In genomic region chr10:8449909-8450308, GRCh38 we compare ENCODE assay signal across 14 cellular contexts.
A peak's percentile ranks its signal among the peaks of the same experiment; 100 is the strongest.
DNase-seq lines count a peak whose midpoint lies in the region; ATAC-seq and TF ChIP-seq lines count a peak whose summit lies in the region.
"Had no signal": no experiment of that assay in that cellular context is flagged by ENCODE, and none has a peak within 500 bp of the region (broad histone marks: within the 10 kb centered on the region; RNA-seq: fewer than 3 reads in every experiment).

No MANE protein-coding gene starts in this region.

- H3T11ph ChIP-seq in H9 (ENCODE audit: low read length) = no peak overlapping the region

- no peaks in the 10 kb centered on the region for H3K79me1 ChIP-seq in H9 (ENCODE audit: insufficient read depth, low read depth, low read length, poor library complexity, severe bottlenecking)

- no peak overlapping the region for H3K4me2 ChIP-seq in H9 (ENCODE audit: insufficient read depth, insufficient read length, low read length)
- H3K4me2 ChIP-seq: A549, GM23338 had no signal

- no peak overlapping the region for H4K8ac ChIP-seq in H9 (replicated peaks; ENCODE audit: insufficient read length, low read depth, low read length)

- 79 to 86% (median 85%) methylated on average over 9 of the region's 9 CpGs for WGBS in heart left ventricle, 4 donors
- no CpG with 5 or more reads among the region's 9 CpGs for WGBS in H9 (ENCODE audit: extremely low coverage, insufficient read length, low lambda C conversion rate)

- no peak overlapping the region for H3K4ac ChIP-seq in H9 (ENCODE audit: low read depth, low read length)

- no peak overlapping the region for H3K56ac ChIP-seq in H9 (ENCODE audit: insufficient read length, low read depth, low read length)

- H3K23me2 ChIP-seq in H9 (ENCODE audit: insufficient read length, low read depth, low read length, poor library complexity, severe bottlenecking) = no peaks in the 10 kb centered on the region

- H3K9me3 ChIP-seq in heart left ventricle (no peaks in the 10 kb centered on the region), H9 (ENCODE audit: control insufficient read depth, low read depth, low read length) (no peaks in the 10 kb centered on the region)
- H3K9me3 ChIP-seq: A549, Caco-2 had no signal

- no peak overlapping the region for H2AK5ac ChIP-seq in H9 (ENCODE audit: insufficient read length, low read length)

- TF ChIP-seq CTCF in heart left ventricle (IDR thresholded peaks at IDR 0.05) (no peak), H9 (conservative IDR thresholded peaks at IDR 0.05) (no peak)

- H3K4me1 ChIP-seq in heart left ventricle (peaks cover 0 to 4% (median 0%) of the 10 kb centered on the region in 12 donors), H9 (ENCODE audit: insufficient read depth, low read length) (no peaks in the 10 kb centered on the region)
- H3K4me1 ChIP-seq: Caco-2 had no signal

- no peak overlapping the region for H3K9ac ChIP-seq in H9 (ENCODE audit: extremely low read depth, insufficient read length, low read length)

- H4K5ac ChIP-seq in H9 (ENCODE audit: insufficient read length, low read depth, low read length) = no peak overlapping the region

- no peak for TF ChIP-seq POLR2A in heart left ventricle (IDR thresholded peaks at IDR 0.05)

- no peak for ATAC-seq in heart left ventricle
- ATAC-seq: A549, GM23338, HepG2 had no signal

- no peak overlapping the region for H3K14ac ChIP-seq in H9 (ENCODE audit: insufficient read depth, low read length)

- no peak overlapping the region for H3K18ac ChIP-seq in H9 (ENCODE audit: insufficient read length, low read depth, low read length)

- no peak overlapping the region for H3K27ac ChIP-seq in heart left ventricle
- H3K27ac ChIP-seq in H9 (ENCODE audit: insufficient read length, low read depth, low read length) = no peak overlapping the region
- H3K27ac ChIP-seq: A549, C4-2B had no signal

- H3K27me3 ChIP-seq in heart left ventricle (peaks cover 0 to 19% (median 0%) of the 10 kb centered on the region in 9 donors), H9 (ENCODE audit: insufficient read depth, low read length) (no peaks in the 10 kb centered on the region), H7 (ENCODE audit: control insufficient read depth, insufficient read depth, low read length) (no peaks in the 10 kb centered on the region)

- DNase-seq in OCI-M1 (lab: John Stamatoyannopoulos, UW) (peak; percentile 51), SK-N-DZ (ENCODE audit: low spot score) (peak; percentile 47), left kidney (ENCODE audit: low read depth, low spot score) (peak; percentile 18), heart left ventricle (no peak), H9 (no peak), H7 (no peak)
- DNase-seq: AML-193; Caco-2; CD4-positive, alpha-beta T cell had no signal

- no peak overlapping the region for H2BK5ac ChIP-seq in H9 (ENCODE audit: insufficient read length, low read length)

- H3K23ac ChIP-seq in H9 (ENCODE audit: insufficient read length, low read depth, low read length) = no peak overlapping the region

- no peak overlapping the region for H2BK20ac ChIP-seq in H9 (ENCODE audit: low read depth, low read length, poor library complexity, severe bottlenecking)

- H2BK12ac ChIP-seq in H9 (ENCODE audit: insufficient read length, low read depth, low read length) = no peak overlapping the region

- no peak overlapping the region for H2AFZ ChIP-seq in H9 (ENCODE audit: low read length)
- H2AFZ ChIP-seq: GM23338 had no signal

- H3K9me3 Mint-ChIP-seq in H9 = no peaks in the 10 kb centered on the region
- H3K9me3 Mint-ChIP-seq: CD4-positive, alpha-beta T cell; GM23338 had no signal

- peaks cover 0 to 4% of the 10 kb centered on the region in 2 experiments; a peak in 1 of 4 replicates for H3K4me1 Mint-ChIP-seq in H9
- H3K4me1 Mint-ChIP-seq: IgD-negative memory B cell had no signal

- no peak overlapping the region for H3K27ac Mint-ChIP-seq in H9
- H3K27ac Mint-ChIP-seq: CD4-positive, alpha-beta T cell; GM23338; IgD-negative memory B cell had no signal

- H3K79me2 ChIP-seq in H9 (ENCODE audit: insufficient read depth, low read length) = no peaks in the 10 kb centered on the region

- H3K4me3 Mint-ChIP-seq in H9 = no peak overlapping the region
- H3K4me3 Mint-ChIP-seq: CD4-positive, alpha-beta T cell; GM23338; IgD-negative memory B cell had no signal

- intact Hi-C loops in heart left ventricle (cut with DNase I) = loop anchor here in 1 of 10 donors (10.0 kb wide), 1 partner anchor 395 kb away; the partner anchor contains the start of gene GATA3

- H3K36me3 Mint-ChIP-seq in H9 (ENCODE audit: insufficient read depth in 1 of 3, low read depth in 3 of 3) = no peaks in the 10 kb centered on the region
- H3K36me3 Mint-ChIP-seq: IgD-negative memory B cell had no signal

- no peaks in the 10 kb centered on the region for H4K20me1 ChIP-seq in H9 (ENCODE audit: control insufficient read depth, insufficient read depth, insufficient read length)

- H4K91ac ChIP-seq in H9 (ENCODE audit: insufficient read length, low read depth, low read length) = no peak overlapping the region

- no peak overlapping the region for H2BK15ac ChIP-seq in H9 (ENCODE audit: low read depth, low read length)

- H3K27me3 Mint-ChIP-seq in H9 (ENCODE audit: low read depth) = no peaks in the 10 kb centered on the region
- H3K27me3 Mint-ChIP-seq: CD4-positive, alpha-beta T cell; IgD-negative memory B cell had no signal

- H2BK120ac ChIP-seq in H9 (ENCODE audit: low read depth, low read length, poor library complexity, severe bottlenecking) = no peak overlapping the region

- H3K36me3 ChIP-seq in heart left ventricle (no peaks in the 10 kb centered on the region), H7 (replicated peaks; ENCODE audit: control insufficient read depth, insufficient read depth, low read length) (no peaks in the 10 kb centered on the region)

- H3K4me3 ChIP-seq in heart left ventricle (no peak overlapping the region), H7 (ENCODE audit: insufficient read depth, low read depth, low read length) (no peak overlapping the region)
- H3K4me3 ChIP-seq: A549, GM23338 had no signal

Comparison
In these comparisons a context has a peak if more than half of its experiments do, and no peak if none do; other contexts are left out.
1. DNase-seq: peak in OCI-M1 (single experiment), SK-N-DZ (single experiment) and left kidney (single experiment); none in heart left ventricle (0 of 5), H9 (single experiment) and H7 (single experiment).